13 cellular contexts compared by ENCODE assay signal in genomic region chr6:119196732-119197131, GRCh38.
"Had no signal": no experiment of that assay in that cellular context is flagged by ENCODE, and none has a peak within 500 bp of the region (broad histone marks: within the 10 kb centered on the region; RNA-seq: fewer than 3 reads in every experiment).

No MANE protein-coding gene starts in this region.

- ATAC-seq: activated CD8-positive, alpha-beta memory T cell treated with anti-CD3 and anti-CD28 coated beads, Interleukin-2, amount 10 ng/mL, durations not matched to agents 7 days and 5 days had no signal

- H3K27me3 Mint-ChIP-seq: activated CD4-positive, alpha-beta memory T cell treated with anti-CD3 and anti-CD28 coated beads for 36 hours; activated CD8-positive, alpha-beta memory T cell treated with anti-CD3 and anti-CD28 coated beads, Interleukin-2, amount 10 ng/mL, durations not matched to agents 7 days and 5 days; activated naive CD4-positive, alpha-beta T cell treated with anti-CD3 and anti-CD28 coated beads, Interleukin-2, amount 50 U/mL, for 24 hours; activated T-cell treated with anti-CD3 and anti-CD28 coated beads, Interleukin-2, amount 50 U/mL, for 24 hours had no signal

- H3K4me1 Mint-ChIP-seq: activated naive CD4-positive, alpha-beta T cell treated with anti-CD3 and anti-CD28 coated beads, Interleukin-2, amount 50 U/mL, for 24 hours had no signal

- H3K9me3 Mint-ChIP-seq: activated CD4-positive, alpha-beta memory T cell treated with anti-CD3 and anti-CD28 coated beads for 36 hours; activated naive CD4-positive, alpha-beta T cell treated with anti-CD3 and anti-CD28 coated beads, Interleukin-2, amount 50 U/mL, for 24 hours; activated T-cell treated with anti-CD3 and anti-CD28 coated beads, Interleukin-2, amount 50 U/mL, for 24 hours had no signal

- H3K4me3 Mint-ChIP-seq: activated CD4-positive, alpha-beta memory T cell treated with anti-CD3 and anti-CD28 coated beads for 36 hours; activated CD8-positive, alpha-beta memory T cell treated with anti-CD3 and anti-CD28 coated beads, Interleukin-2, amount 10 ng/mL, durations not matched to agents 7 days and 5 days; activated naive CD4-positive, alpha-beta T cell treated with anti-CD3 and anti-CD28 coated beads, Interleukin-2, amount 50 U/mL, for 24 hours; activated T-cell treated with anti-CD3 and anti-CD28 coated beads, Interleukin-2, amount 50 U/mL, for 24 hours had no signal

- H3K27ac Mint-ChIP-seq: activated CD4-positive, alpha-beta memory T cell treated with anti-CD3 and anti-CD28 coated beads for 36 hours; activated naive CD4-positive, alpha-beta T cell treated with anti-CD3 and anti-CD28 coated beads, Interleukin-2, amount 50 U/mL, for 24 hours; activated T-cell treated with anti-CD3 and anti-CD28 coated beads, Interleukin-2, amount 50 U/mL, for 24 hours had no signal

- DNase-seq: activated CD4-positive, alpha-beta memory T cell treated with anti-CD3 and anti-CD28 coated beads for 36 hours; activated CD4-positive, alpha-beta T cell treated with anti-CD3 and anti-CD28 coated beads for 1 hour; activated CD8-positive, alpha-beta memory T cell treated with anti-CD3 and anti-CD28 coated beads, Interleukin-2, amount 10 ng/mL, durations not matched to agents 7 days and 5 days; activated effector memory CD4-positive, alpha-beta T cell treated with anti-CD3 and anti-CD28 coated beads, Interleukin-2, amount 50 U/mL, for 16 hours; activated T-cell treated with anti-CD3 and anti-CD28 coated beads, Interleukin-2, amount 50 U/mL, for 24 hours; central memory CD4-positive, alpha-beta T cell; colonic mucosa; right lobe of liver; stimulated activated CD4-positive, alpha-beta T cell treated with anti-CD3 and anti-CD28 coated beads, Interleukin-4, amount 100 ng/mL, for 4 hours; stimulated activated CD8-positive, alpha-beta memory T cell treated with anti-CD3 and anti-CD28 coated beads, Interleukin-4, amount 100 ng/mL, for 48 hours; stimulated activated naive CD4-positive, alpha-beta T cell treated with Interleukin-2 at 50 U/mL for 16 hours; substantia nigra had no signal
